Comparison of ENCODE assay signal across 13 cellular contexts in genomic region chr1:225878282-225878681, GRCh38. TPM values are rescaled to one million over a fixed set of nuclear protein-coding genes. Genes with fewer than 3 reads are reported as not detected.
DNase-seq lines count a peak whose midpoint lies in the region; ATAC-seq and TF ChIP-seq lines count a peak whose summit lies in the region.
"Had no signal": no experiment of that assay in that cellular context is flagged by ENCODE, and none has a peak within 500 bp of the region (broad histone marks: within the 10 kb centered on the region; RNA-seq: fewer than 3 reads in every experiment).

No MANE protein-coding gene starts in this region.

- no peak overlapping the region for H4K5ac ChIP-seq in H9 (ENCODE audit: insufficient read length, low read depth, low read length)

- no peaks in the 10 kb centered on the region for H3K9me3 ChIP-seq in BLaER1 treated with 17β-estradiol and CSF1 and Interleukin-3, amounts not matched to agents 10 nM and 100 nM (replicated peaks in 1 of 11)
- H3K9me3 ChIP-seq in HUES48 (ENCODE audit: control insufficient read depth, insufficient read depth, low read length) (no peaks in the 10 kb centered on the region), H9 (ENCODE audit: control insufficient read depth, low read depth, low read length) (no peaks in the 10 kb centered on the region)

- no peak for DNase-seq in effector memory CD8-positive, alpha-beta T cell
- peak; percentile 37 for DNase-seq in pons (ENCODE audit: low spot score)
- DNase-seq in NCI-H1105 treated with DMSO at 0.1 percent for 48 hours (lab: John Stamatoyannopoulos, UW) = no peak
- DNase-seq in H9 = no peak
- no peak for DNase-seq in stimulated activated CD4-positive, alpha-beta T cell treated with anti-CD3 and anti-CD28 coated beads, Interleukin-1b, Interleukin-23, amount 100 ng/mL, for 48 hours
- DNase-seq: NCI-H345 had no signal

- WGBS in H9 (ENCODE audit: extremely low coverage, insufficient read length, low lambda C conversion rate) = no CpG with 5 or more reads among the region's 4 CpGs

- H3K79me2 ChIP-seq in H9 (ENCODE audit: insufficient read depth, low read length) = peaks cover 9% of the 10 kb centered on the region; the same call in 1 of the 2 replicates

- no peaks in the 10 kb centered on the region for H3K9me3 Mint-ChIP-seq in effector memory CD8-positive, alpha-beta T cell
- no peaks in the 10 kb centered on the region for H3K9me3 Mint-ChIP-seq in H9

- H3K4me2 ChIP-seq in BLaER1 treated with 17β-estradiol and CSF1 and Interleukin-3, amounts not matched to agents 10 nM and 100 nM = peak overlapping the region; percentile 95 to 100 (median 99)
- H3K4me2 ChIP-seq in H9 (ENCODE audit: insufficient read depth, insufficient read length, low read length) = no peak overlapping the region

- H3K4me3 ChIP-seq in BLaER1 treated with 17β-estradiol and CSF1 and Interleukin-3, amounts not matched to agents 10 nM and 100 nM = peak overlapping the region in 1 of 10 experiments; percentile 89; a peak in 1 of 20 replicates
- no peak overlapping the region for H3K4me3 ChIP-seq in HUES48 (ENCODE audit: low read depth, low read length)

- H3K27me3 Mint-ChIP-seq in effector memory CD8-positive, alpha-beta T cell = no peaks in the 10 kb centered on the region
- peaks cover 2% of the 10 kb centered on the region; the same call in 1 of the 2 replicates for H3K27me3 Mint-ChIP-seq in H9 (ENCODE audit: low read depth)

- H3T11ph ChIP-seq in H9 (ENCODE audit: low read length) = no peak overlapping the region

- peaks cover 43 to 68% (median 61%) of the 10 kb centered on the region in 10 experiments for H3K4me1 ChIP-seq in BLaER1 treated with 17β-estradiol and CSF1 and Interleukin-3, amounts not matched to agents 10 nM and 100 nM
- H3K4me1 ChIP-seq in HUES48 (ENCODE audit: control insufficient read depth, insufficient read depth, low read length) (peaks cover 17% of the 10 kb centered on the region), H9 (ENCODE audit: insufficient read depth, low read length) (peaks cover 10% of the 10 kb centered on the region; the same call in 1 of the 2 replicates)

- peaks cover 0 to 79% (median 24%) of the 10 kb centered on the region in 11 experiments; a peak in 15 of 22 replicates for H4K20me1 ChIP-seq in BLaER1 treated with 17β-estradiol and CSF1 and Interleukin-3, amounts not matched to agents 10 nM and 100 nM
- H4K20me1 ChIP-seq in H9 (ENCODE audit: control insufficient read depth, insufficient read depth, insufficient read length) = no peaks in the 10 kb centered on the region

- no peak overlapping the region for H3K23ac ChIP-seq in H9 (ENCODE audit: insufficient read length, low read depth, low read length)

- H4K91ac ChIP-seq in H9 (ENCODE audit: insufficient read length, low read depth, low read length) = no peak overlapping the region

- peaks cover 0 to 9% (median 8%) of the 10 kb centered on the region in 11 experiments; a peak in 20 of 22 replicates for H3K27me3 ChIP-seq in BLaER1 treated with 17β-estradiol and CSF1 and Interleukin-3, amounts not matched to agents 10 nM and 100 nM
- H3K27me3 ChIP-seq in HUES48 (ENCODE audit: control insufficient read depth, insufficient read depth, low read length) (peaks cover 3% of the 10 kb centered on the region; the same call in 1 of the 2 replicates), H9 (ENCODE audit: insufficient read depth, low read length) (no peaks in the 10 kb centered on the region)
- H3K27me3 ChIP-seq: brain microvascular endothelial cell had no signal

- peak overlapping the region; percentile 91 to 93 for H3K4me3 Mint-ChIP-seq in effector memory CD8-positive, alpha-beta T cell
- H3K4me3 Mint-ChIP-seq in H9 = no peak overlapping the region

- H3K79me1 ChIP-seq in H9 (ENCODE audit: insufficient read depth, low read depth, low read length, poor library complexity, severe bottlenecking) = no peaks in the 10 kb centered on the region

- H2BK15ac ChIP-seq in H9 (ENCODE audit: low read depth, low read length) = no peak overlapping the region

- peaks cover 57 to 67% of the 10 kb centered on the region in 2 donors for H3K4me1 Mint-ChIP-seq in effector memory CD8-positive, alpha-beta T cell (ENCODE audit: low read depth in 2 of 2)
- H3K4me1 Mint-ChIP-seq in H9 = peaks cover 31 to 51% of the 10 kb centered on the region in 2 experiments

- H3K4ac ChIP-seq in H9 (ENCODE audit: low read depth, low read length) = no peak overlapping the region

- H2BK12ac ChIP-seq in H9 (ENCODE audit: insufficient read length, low read depth, low read length) = no peak overlapping the region

- no peak for TF ChIP-seq CTCF in H9 (conservative IDR thresholded peaks at IDR 0.05)

- no peak overlapping the region for H3K56ac ChIP-seq in H9 (ENCODE audit: insufficient read length, low read depth, low read length)

- H3K36me3 ChIP-seq in BLaER1 treated with 17β-estradiol and CSF1 and Interleukin-3, amounts not matched to agents 10 nM and 100 nM = peaks cover 22 to 47% (median 40%) of the 10 kb centered on the region in 11 experiments
- peaks cover 48% of the 10 kb centered on the region for H3K36me3 ChIP-seq in HUES48 (ENCODE audit: control insufficient read depth, insufficient read depth, low read length)

- no peak overlapping the region for H3K18ac ChIP-seq in H9 (ENCODE audit: insufficient read length, low read depth, low read length)

- H2BK120ac ChIP-seq in H9 (ENCODE audit: low read depth, low read length, poor library complexity, severe bottlenecking) = no peak overlapping the region

- H3K27ac Mint-ChIP-seq in effector memory CD8-positive, alpha-beta T cell = peak overlapping the region; percentile 67 to 91
- H3K27ac Mint-ChIP-seq in H9 = no peak overlapping the region

- no peak overlapping the region for H2AFZ ChIP-seq in H9 (ENCODE audit: low read length)

- H3K23me2 ChIP-seq in H9 (ENCODE audit: insufficient read length, low read depth, low read length, poor library complexity, severe bottlenecking) = peaks cover 21% of the 10 kb centered on the region

- no peak overlapping the region for H2AK5ac ChIP-seq in H9 (ENCODE audit: insufficient read length, low read length)

- no peak overlapping the region for H3K14ac ChIP-seq in H9 (ENCODE audit: insufficient read depth, low read length)

- no peak overlapping the region for H2BK5ac ChIP-seq in H9 (ENCODE audit: insufficient read length, low read length)

- H3K9ac ChIP-seq in BLaER1 treated with 17β-estradiol and CSF1 and Interleukin-3, amounts not matched to agents 10 nM and 100 nM = peak overlapping the region in 8 of 11 experiments; percentile 7 to 92 (median 88); a peak in 14 of 22 replicates
- no peak overlapping the region for H3K9ac ChIP-seq in HUES48 (ENCODE audit: low read depth, low read length)
- H3K9ac ChIP-seq in H9 (ENCODE audit: extremely low read depth, insufficient read length, low read length) = no peak overlapping the region

- H4K8ac ChIP-seq in H9 (replicated peaks; ENCODE audit: insufficient read length, low read depth, low read length) = no peak overlapping the region

- H3K36me3 Mint-ChIP-seq in effector memory CD8-positive, alpha-beta T cell (ENCODE audit: insufficient read depth) = peaks cover 42% of the 10 kb centered on the region
- H3K36me3 Mint-ChIP-seq in H9 (ENCODE audit: insufficient read depth in 1 of 3, low read depth in 3 of 3) = peaks cover 20 to 50% (median 23%) of the 10 kb centered on the region in 3 experiments; a peak in 5 of 7 replicates

- no peak overlapping the region for H2BK20ac ChIP-seq in H9 (ENCODE audit: low read depth, low read length, poor library complexity, severe bottlenecking)

- no peak for ATAC-seq in effector memory CD8-positive, alpha-beta T cell (replicated peaks)
- no peak for ATAC-seq in GM18907 (IDR thresholded peaks at IDR 0.05; ENCODE audit: unreplicated experiment)

- peak overlapping the region in 9 of 11 experiments; percentile 25 to 97 (median 84); a peak in 16 of 22 replicates for H3K27ac ChIP-seq in BLaER1 treated with 17β-estradiol and CSF1 and Interleukin-3, amounts not matched to agents 10 nM and 100 nM
- H3K27ac ChIP-seq in HUES48 (ENCODE audit: low read depth, low read length) (peak overlapping the region; percentile 1), H9 (ENCODE audit: insufficient read length, low read depth, low read length) (no peak overlapping the region)
- H3K27ac ChIP-seq: brain microvascular endothelial cell had no signal

RNA-seq across cellular contexts. Expression of gene TMEM63A, which starts 3.9 kb away (rescaled TPM):
- 75.7 and 80.7 TPM in 2 replicates for total RNA-seq in H9 (2021)

RNA-seq across cellular contexts. Expression of gene LEFTY1, which starts 10.7 kb away (rescaled TPM):
- 102 and 107 TPM in 2 replicates for total RNA-seq in H9 (2021)
- total RNA-seq: activated CD8-positive, alpha-beta memory T cell treated with anti-CD3 and anti-CD28 coated beads for 36 hours; fibroblast of villous mesenchyme; lung microvascular endothelial cell had no signal

RNA-seq across cellular contexts. Expression of gene PYCR2, which starts 45.8 kb away (rescaled TPM):
- total RNA-seq in H9 (2021) = 104 TPM in 2 replicates

Comparison
In these comparisons a context has a peak if more than half of its experiments do, and no peak if none do; other contexts are left out.
1. H3K9ac ChIP-seq: peak in BLaER1 treated with 17β-estradiol and CSF1 and Interleukin-3, amounts not matched to agents 10 nM and 100 nM (8 of 11); none in HUES48 (single experiment) and H9 (single experiment).
2. H3K27ac Mint-ChIP-seq: peak in effector memory CD8-positive, alpha-beta T cell (2 of 2); none in H9 (0 of 3).
3. H3K4me3 Mint-ChIP-seq: peak in effector memory CD8-positive, alpha-beta T cell (2 of 2); none in H9 (0 of 2).